In genomic region chr3:40237159-40237558, GRCh38 we compare ENCODE assay signal across 7 cellular contexts.
"Had no signal": no experiment of that assay in that cellular context is flagged by ENCODE, and none has a peak within 500 bp of the region (broad histone marks: within the 10 kb centered on the region; RNA-seq: fewer than 3 reads in every experiment).

No MANE protein-coding gene starts in this region.

- H3K4me2 ChIP-seq: GM23338 had no signal

- DNase-seq: H9, HCEC 1CT, KBM-7 had no signal

- FAIRE-seq: H1, H54, HTR-8/SVneo had no signal

- H3K4me3 ChIP-seq: GM23338 had no signal

- H2AFZ ChIP-seq: GM23338 had no signal
